Comparison of ENCODE assay signal across 9 cellular contexts in genomic region chr19:4583961-4584669, GRCh38. TPM values are rescaled to one million over a fixed set of nuclear protein-coding genes. Genes with fewer than 3 reads are reported as not detected.
DNase-seq lines count a peak whose midpoint lies in the region; ATAC-seq and TF ChIP-seq lines count a peak whose summit lies in the region.
"Had no signal": no experiment of that assay in that cellular context is flagged by ENCODE, and none has a peak within 500 bp of the region (broad histone marks: within the 10 kb centered on the region; RNA-seq: fewer than 3 reads in every experiment).

No MANE protein-coding gene starts in this region.

- peaks cover 0 to 3% (median 0%) of the 10 kb centered on the region in 8 donors for H3K9me3 Mint-ChIP-seq in CD4-positive, alpha-beta memory T cell
- H3K9me3 Mint-ChIP-seq: stimulated activated naive CD8-positive, alpha-beta T cell treated with anti-CD3 and anti-CD28 coated beads, Interleukin-15, Interleukin-2, amounts not matched to agents 100 ng/mL and 50 ng/mL, for 24 hours had no signal

- H3K4me3 ChIP-seq in BE2C (ENCODE audit: low read depth, low read length) (peak overlapping the region; percentile 49), cardiac fibroblast (replicated peaks in 1 of 2; ENCODE audit: low read depth in 2 of 2, low read length in 2 of 2) (peak overlapping the region; percentile 43 to 62)
- peak overlapping the region; percentile 49 for H3K4me3 ChIP-seq in Jurkat, Clone E6-1 (ENCODE audit: low read length)
- no peak overlapping the region for H3K4me3 ChIP-seq in CD4-positive, alpha-beta memory T cell (ENCODE audit: low read length in 2 of 2)

- H3K27me3 Mint-ChIP-seq in CD4-positive, alpha-beta memory T cell = peaks cover 33 to 37% of the 10 kb centered on the region in 2 donors

- ATAC-seq in GM21526 (IDR thresholded peaks at IDR 0.05; ENCODE audit: low FRiP score, unreplicated experiment) = no peak

- H3K4me3 Mint-ChIP-seq in CD4-positive, alpha-beta memory T cell = no peak overlapping the region
- H3K4me3 Mint-ChIP-seq: stimulated activated naive CD8-positive, alpha-beta T cell treated with anti-CD3 and anti-CD28 coated beads, Interleukin-15, Interleukin-2, amounts not matched to agents 100 ng/mL and 50 ng/mL, for 24 hours had no signal

- peaks cover 40% of the 10 kb centered on the region for H3K27me3 ChIP-seq in BE2C
- peaks cover 11% of the 10 kb centered on the region for H3K27me3 ChIP-seq in CD4-positive, alpha-beta memory T cell (ENCODE audit: insufficient read depth, low read length)

- no peaks in the 10 kb centered on the region for H3K36me3 Mint-ChIP-seq in CD4-positive, alpha-beta memory T cell

- H3K9me3 ChIP-seq in BE2C = no peaks in the 10 kb centered on the region
- H3K9me3 ChIP-seq in CD4-positive, alpha-beta memory T cell (ENCODE audit: control insufficient read depth in 1 of 2, low read length in 2 of 2) = no peaks in the 10 kb centered on the region

- no peak for TF ChIP-seq CTCF in BE2C (IDR thresholded peaks at IDR 0.05; ENCODE audit: low read depth, low read length)
- TF ChIP-seq CTCF in cardiac fibroblast (IDR thresholded peaks at IDR 0.05; ENCODE audit: low read depth, low read length) = no peak

- no peaks in the 10 kb centered on the region for H3K36me3 ChIP-seq in BE2C
- no peaks in the 10 kb centered on the region for H3K36me3 ChIP-seq in CD4-positive, alpha-beta memory T cell (ENCODE audit: insufficient read depth, low read length)

- intact Hi-C loops in CD4-positive, alpha-beta memory T cell (cut with micrococcal nuclease) = no loop called here

- H3K27ac Mint-ChIP-seq in CD4-positive, alpha-beta memory T cell = no peak overlapping the region
- H3K27ac Mint-ChIP-seq: stimulated activated naive CD8-positive, alpha-beta T cell treated with anti-CD3 and anti-CD28 coated beads, Interleukin-15, Interleukin-2, amounts not matched to agents 100 ng/mL and 50 ng/mL, for 24 hours had no signal

- no peak overlapping the region for H3K27ac ChIP-seq in CD4-positive, alpha-beta memory T cell (ENCODE audit: low read depth, low read length)

- CTCF ChIA-PET in CD4-positive, alpha-beta memory T cell (lab: Charles Lee; ENCODE audit: partially characterized antibody) = interaction anchor here (1.1 kb wide), 1 partner anchor 53 kb away, joined by 4 read pairs; no protein-coding TSS in a partner anchor

- H3K4me1 Mint-ChIP-seq in CD4-positive, alpha-beta memory T cell = peaks cover 4 to 15% (median 7%) of the 10 kb centered on the region in 4 donors

- peak; percentile 62 for DNase-seq in BE2C
- DNase-seq in Jurkat, Clone E6-1 (ENCODE audit: low read depth, low spot score) = peak; percentile 12
- peak; percentile 32 to 66 for DNase-seq in cardiac fibroblast (ENCODE audit: low read depth in 2 of 2)
- peak; percentile 80 for DNase-seq in myocyte (ENCODE audit: low read depth)
- DNase-seq in CD4-positive, alpha-beta memory T cell = no peak
- no peak for DNase-seq in ureter (ENCODE audit: low spot score)
- no peak for DNase-seq in activated effector memory CD4-positive, alpha-beta T cell treated with Interleukin-2 at 50 U/mL for 16 hours

- no peaks in the 10 kb centered on the region for H3K4me1 ChIP-seq in BE2C
- peaks cover 11% of the 10 kb centered on the region for H3K4me1 ChIP-seq in CD4-positive, alpha-beta memory T cell (ENCODE audit: insufficient read depth, low read length)

- POLR2A ChIA-PET in CD4-positive, alpha-beta memory T cell (lab: Charles Lee; ENCODE audit: partially characterized antibody) = no interaction called here

RNA-seq across cellular contexts. Expression of gene SEMA6B, which starts 24.6 kb away (rescaled TPM):
- not detected for polyA plus RNA-seq in BE2C (2012; ENCODE audit: insufficient read depth, insufficient read length, low read depth)
- 2.2 TPM for polyA plus RNA-seq in Jurkat, Clone E6-1 (2012; ENCODE audit: insufficient read depth, insufficient read length)
- total RNA-seq in myocyte = 373 and 483 TPM in 2 replicates
- polyA plus RNA-seq in myocyte (2012) = 75.2 TPM
- 1 to 10 TPM; 2.4 to 2.7 TPM for total RNA-seq in CD4-positive, alpha-beta memory T cell
- not detected for polyA plus RNA-seq in CD4-positive, alpha-beta memory T cell
- 12.3 TPM for total RNA-seq in ureter

RNA-seq across cellular contexts. Expression of gene LRG1, which starts 44.3 kb away (rescaled TPM):
- 0.14 TPM for polyA plus RNA-seq in BE2C (2012; ENCODE audit: insufficient read depth, insufficient read length, low read depth)
- not detected for polyA plus RNA-seq in Jurkat, Clone E6-1 (2012; ENCODE audit: insufficient read depth, insufficient read length)
- 0.05 TPM in 1 of 2 replicates, not detected in the other for total RNA-seq in myocyte
- not detected for polyA plus RNA-seq in myocyte (2012)
- not detected for total RNA-seq in CD4-positive, alpha-beta memory T cell
- polyA plus RNA-seq in CD4-positive, alpha-beta memory T cell = under 1 TPM; 0.09 to 0.17 TPM
- total RNA-seq in ureter = 19.4 TPM

RNA-seq across cellular contexts. Expression of gene PLIN5, which starts 49.1 kb away (rescaled TPM):
- 0.25 TPM for polyA plus RNA-seq in BE2C (2012; ENCODE audit: insufficient read depth, insufficient read length, low read depth)
- polyA plus RNA-seq in Jurkat, Clone E6-1 (2012; ENCODE audit: insufficient read depth, insufficient read length) = not detected
- total RNA-seq in myocyte = not detected in 2 replicates
- polyA plus RNA-seq in myocyte (2012) = not detected
- 1 to 10 TPM; 1.4 to 2.2 TPM for total RNA-seq in CD4-positive, alpha-beta memory T cell
- polyA plus RNA-seq in CD4-positive, alpha-beta memory T cell = under 1 TPM in 1 of 2 donors, not detected in 1; 0.28 TPM
- 30.3 TPM for total RNA-seq in ureter

RNA-seq across cellular contexts. Expression of gene TNFAIP8L1, which starts 55.2 kb away (rescaled TPM):
- 1.7 TPM for polyA plus RNA-seq in BE2C (2012; ENCODE audit: insufficient read depth, insufficient read length, low read depth)
- polyA plus RNA-seq in Jurkat, Clone E6-1 (2012; ENCODE audit: insufficient read depth, insufficient read length) = 11.3 TPM
- total RNA-seq in myocyte (3.7 and 7.5 TPM in 2 replicates), ureter (3.9 TPM)
- polyA plus RNA-seq in myocyte (2012) = 8.0 TPM
- 10 to 100 TPM; 16.2 to 17.2 TPM for total RNA-seq in CD4-positive, alpha-beta memory T cell
- polyA plus RNA-seq in CD4-positive, alpha-beta memory T cell = 10 to 100 TPM in 1 of 2 donors, 1 to 10 TPM in 1; 3.7 to 11.1 TPM

Comparison
In these comparisons a context has a peak if more than half of its experiments do, and no peak if none do; other contexts are left out.
1. DNase-seq: peak in BE2C (single experiment), Jurkat, Clone E6-1 (single experiment), cardiac fibroblast (2 of 2) and myocyte (single experiment); none in CD4-positive, alpha-beta memory T cell (0 of 5), ureter (single experiment) and activated effector memory CD4-positive, alpha-beta T cell treated with Interleukin-2 at 50 U/mL for 16 hours (single experiment).
2. H3K4me3 ChIP-seq: peak in BE2C (single experiment), Jurkat, Clone E6-1 (single experiment) and cardiac fibroblast (2 of 2); none in CD4-positive, alpha-beta memory T cell (0 of 2).
3. RNA of gene SEMA6B, which starts 24.6 kb away (total RNA-seq): 373 to 483 TPM in myocyte; 12.3 TPM in ureter (single experiment) and 2.4 to 2.7 TPM in CD4-positive, alpha-beta memory T cell; every median in the first group is over 10 times any median in the second.
4. RNA of gene LRG1, which starts 44.3 kb away (total RNA-seq): 19.4 TPM in ureter (single experiment); not detected in CD4-positive, alpha-beta memory T cell and 0.05 TPM in myocyte; every median in the first group is over 10 times any median in the second.